Comparison of ENCODE assay signal across 17 cellular contexts in genomic region chr17:74402070-74402469, GRCh38. TPM values are rescaled to one million over a fixed set of nuclear protein-coding genes. Genes with fewer than 3 reads are reported as not detected.
A peak's percentile ranks its signal among the peaks of the same experiment; 100 is the strongest.
DNase-seq lines count a peak whose midpoint lies in the region; ATAC-seq and TF ChIP-seq lines count a peak whose summit lies in the region.
"Had no signal": no experiment of that assay in that cellular context is flagged by ENCODE, and none has a peak within 500 bp of the region (broad histone marks: within the 10 kb centered on the region; RNA-seq: fewer than 3 reads in every experiment).

No MANE protein-coding gene starts in this region.

- peaks cover 9% of the 10 kb centered on the region for H3K27me3 Mint-ChIP-seq in GM23338 (ENCODE audit: insufficient read depth, low read depth, poor library complexity)
- H3K27me3 Mint-ChIP-seq in stimulated activated naive B cell treated with anti-CD40 and anti-IgM and Interleukin-4, amounts not matched to agents 10 μg/mL and 1 μg/mL and 100 μg/mL, for 72 hours: peaks cover 22 to 25% of the 10 kb centered on the region in 2 donors
- H3K27me3 Mint-ChIP-seq in activated T-helper 1 cell treated with anti-CD3 and anti-CD28 coated beads, Interleukin-12 subunit alpha, Interleukin-12 subunit beta, Interleukin-2, Interleukin-4 antibody, amounts not matched to agents 30 ng/mL and 10 ng/mL and 1 ng/mL, durations not matched to agents 14 hours and 24 hours and 36 hours (ENCODE audit: insufficient read depth): peaks cover 8% of the 10 kb centered on the region

- H3K27ac ChIP-seq in GM23338 (ENCODE audit: low read depth): no peak overlapping the region

- ATAC-seq in GM23338: no peak
- no peak for ATAC-seq in stimulated activated naive B cell treated with anti-CD40 and anti-IgM and Interleukin-4, amounts not matched to agents 10 μg/mL and 1 μg/mL and 100 μg/mL, for 72 hours (replicated peaks)

- H3K4me2 ChIP-seq in GM23338: no peak overlapping the region

- TF ChIP-seq POLR2A in NB4 (IDR thresholded peaks at IDR 0.05; ENCODE audit: extremely low read depth, insufficient read length): no peak

- H3K79me2 ChIP-seq in GM23338 (replicated peaks; ENCODE audit: insufficient read depth): no peaks in the 10 kb centered on the region

- no peaks in the 10 kb centered on the region for H3K9me3 Mint-ChIP-seq in GM23338
- peaks cover 3 to 10% of the 10 kb centered on the region in 2 donors for H3K9me3 Mint-ChIP-seq in stimulated activated naive B cell treated with anti-CD40 and anti-IgM and Interleukin-4, amounts not matched to agents 10 μg/mL and 1 μg/mL and 100 μg/mL, for 72 hours
- H3K9me3 Mint-ChIP-seq in activated T-helper 1 cell treated with anti-CD3 and anti-CD28 coated beads, Interleukin-12 subunit alpha, Interleukin-12 subunit beta, Interleukin-2, Interleukin-4 antibody, amounts not matched to agents 30 ng/mL and 10 ng/mL and 1 ng/mL, durations not matched to agents 14 hours and 24 hours and 36 hours: no peaks in the 10 kb centered on the region
- H3K9me3 Mint-ChIP-seq: CD4-positive, alpha-beta memory T cell had no signal

- H3K27me3 ChIP-seq in GM23338 (ENCODE audit: insufficient read depth): no peaks in the 10 kb centered on the region

- H3K36me3 Mint-ChIP-seq in GM23338 (ENCODE audit: low read depth): no peaks in the 10 kb centered on the region
- H3K36me3 Mint-ChIP-seq in stimulated activated naive B cell treated with anti-CD40 and anti-IgM and Interleukin-4, amounts not matched to agents 10 μg/mL and 1 μg/mL and 100 μg/mL, for 72 hours: peaks cover 0 to 2% of the 10 kb centered on the region in 2 donors
- H3K36me3 Mint-ChIP-seq in activated T-helper 1 cell treated with anti-CD3 and anti-CD28 coated beads, Interleukin-12 subunit alpha, Interleukin-12 subunit beta, Interleukin-2, Interleukin-4 antibody, amounts not matched to agents 30 ng/mL and 10 ng/mL and 1 ng/mL, durations not matched to agents 14 hours and 24 hours and 36 hours (ENCODE audit: low read depth): no peaks in the 10 kb centered on the region
- H3K36me3 Mint-ChIP-seq: CD4-positive, alpha-beta memory T cell had no signal

- intact Hi-C loops in activated T-helper 1 cell treated with anti-CD3 and anti-CD28 coated beads, Interleukin-12 subunit alpha, Interleukin-12 subunit beta, Interleukin-2, Interleukin-4 antibody, amounts not matched to agents 30 ng/mL and 10 ng/mL and 1 ng/mL, durations not matched to agents 14 hours and 24 hours and 36 hours (cut with micrococcal nuclease): no loop called here

- H3K36me3 ChIP-seq in GM23338 (ENCODE audit: insufficient read depth): no peaks in the 10 kb centered on the region
- H3K36me3 ChIP-seq: HAP-1 had no signal

- H3K27ac Mint-ChIP-seq in GM23338: no peak overlapping the region
- peak overlapping the region; percentile 11 for H3K27ac Mint-ChIP-seq in stimulated activated naive B cell treated with anti-CD40 and anti-IgM and Interleukin-4, amounts not matched to agents 10 μg/mL and 1 μg/mL and 100 μg/mL, for 72 hours
- H3K27ac Mint-ChIP-seq in activated T-helper 1 cell treated with anti-CD3 and anti-CD28 coated beads, Interleukin-12 subunit alpha, Interleukin-12 subunit beta, Interleukin-2, Interleukin-4 antibody, amounts not matched to agents 30 ng/mL and 10 ng/mL and 1 ng/mL, durations not matched to agents 14 hours and 24 hours and 36 hours: no peak overlapping the region
- H3K27ac Mint-ChIP-seq: CD4-positive, alpha-beta memory T cell had no signal

- TF ChIP-seq CTCF in GM23338 (conservative IDR thresholded peaks at IDR 0.05; ENCODE audit: low read depth in 2 of 2): no peak
- no peak for TF ChIP-seq CTCF in NB4 (IDR thresholded peaks at IDR 0.05; ENCODE audit: low read depth, low read length)

- DNase-seq in D341Med (ENCODE audit: low spot score) (peak; percentile 39), GM23338 (ENCODE audit: low spot score) (no peak), NB4 (ENCODE audit: low read depth) (peak; percentile 74), HuH-7.5 (ENCODE audit: low spot score) (no peak)
- DNase-seq in stimulated activated naive B cell treated with anti-CD40 and anti-IgM and Interleukin-4, amounts not matched to agents 10 μg/mL and 1 μg/mL and 100 μg/mL, for 72 hours: no peak
- DNase-seq in activated T-helper 1 cell treated with anti-CD3 and anti-CD28 coated beads, Interleukin-12 subunit alpha, Interleukin-12 subunit beta, Interleukin-2, Interleukin-4 antibody, amounts not matched to agents 30 ng/mL and 10 ng/mL and 1 ng/mL, durations not matched to agents 14 hours and 24 hours and 36 hours (ENCODE audit: low spot score): no peak
- DNase-seq: C1 segment of cervical spinal cord; Calu3; CD4-positive, alpha-beta memory T cell; COR-L47; DMS153; DND-41 had no signal

- H2AFZ ChIP-seq in GM23338: 0 out of 2 replicates have a peak overlapping the region, but pooled peaks have one; percentile 10

- H3K4me3 Mint-ChIP-seq in GM23338: no peak overlapping the region
- H3K4me3 Mint-ChIP-seq in stimulated activated naive B cell treated with anti-CD40 and anti-IgM and Interleukin-4, amounts not matched to agents 10 μg/mL and 1 μg/mL and 100 μg/mL, for 72 hours: no peak overlapping the region
- H3K4me3 Mint-ChIP-seq in activated T-helper 1 cell treated with anti-CD3 and anti-CD28 coated beads, Interleukin-12 subunit alpha, Interleukin-12 subunit beta, Interleukin-2, Interleukin-4 antibody, amounts not matched to agents 30 ng/mL and 10 ng/mL and 1 ng/mL, durations not matched to agents 14 hours and 24 hours and 36 hours: no peak overlapping the region
- H3K4me3 Mint-ChIP-seq: CD4-positive, alpha-beta memory T cell had no signal

- no peaks in the 10 kb centered on the region for H4K20me1 ChIP-seq in GM23338 (replicated peaks; ENCODE audit: insufficient read depth)

- no peaks in the 10 kb centered on the region for H3K9me2 ChIP-seq in GM23338 (ENCODE audit: insufficient read depth)

- H3K4me3 ChIP-seq in GM23338 (no peak overlapping the region), NB4 (ENCODE audit: low read depth, low read length) (no peak overlapping the region)
- H3K4me3 ChIP-seq: HAP-1 had no signal

- H3F3A ChIP-seq in GM23338 (replicated peaks; ENCODE audit: low read depth): 0 out of 2 replicates have a peak, but pooled peaks cover 4% of the 10 kb centered on the region

- H3K4me1 ChIP-seq in GM23338 (ENCODE audit: insufficient read depth): peaks cover 14% of the 10 kb centered on the region
- H3K4me1 ChIP-seq: HAP-1 had no signal

- H3K4me1 Mint-ChIP-seq in GM23338: peaks cover 16% of the 10 kb centered on the region
- H3K4me1 Mint-ChIP-seq in stimulated activated naive B cell treated with anti-CD40 and anti-IgM and Interleukin-4, amounts not matched to agents 10 μg/mL and 1 μg/mL and 100 μg/mL, for 72 hours: peaks cover 0 to 3% of the 10 kb centered on the region in 2 donors
- peaks cover 5% of the 10 kb centered on the region for H3K4me1 Mint-ChIP-seq in activated T-helper 1 cell treated with anti-CD3 and anti-CD28 coated beads, Interleukin-12 subunit alpha, Interleukin-12 subunit beta, Interleukin-2, Interleukin-4 antibody, amounts not matched to agents 30 ng/mL and 10 ng/mL and 1 ng/mL, durations not matched to agents 14 hours and 24 hours and 36 hours (ENCODE audit: low read depth)
- H3K4me1 Mint-ChIP-seq: CD4-positive, alpha-beta memory T cell had no signal

TF ChIP-seq in GM23338, 12 proteins besides CTCF, POLR2A, EP300 and RAD21:
- no peak for TF ChIP-seq EZH2 (IDR thresholded peaks at IDR 0.05; ENCODE audit: low read depth, unreplicated experiment)

RNA-seq across cellular contexts. Expression of gene GPRC5C, which starts 29.8 kb away (rescaled TPM):
- 20.7 and 22.4 TPM in 2 replicates for total RNA-seq in GM23338 (2014; rRNA removed; shearing (Covaris generic))
- 8.9 and 9.0 TPM in 2 replicates for polyA plus RNA-seq in GM23338 (2016; fragmentation: Nextera tagmentation; extraction: Ambion mirVana)
- 0.86 TPM in 1 of 2 replicates, not detected in the other for total RNA-seq in activated T-helper 1 cell treated with anti-CD3 and anti-CD28 coated beads, Interleukin-12 subunit alpha, Interleukin-12 subunit beta, Interleukin-2, Interleukin-4 antibody, amounts not matched to agents 30 ng/mL and 10 ng/mL and 1 ng/mL, durations not matched to agents 14 hours and 24 hours and 36 hours
- total RNA-seq: A673; CD4-positive, alpha-beta memory T cell had no signal
- polyA plus RNA-seq: CD4-positive, alpha-beta memory T cell had no signal

RNA-seq across cellular contexts. Expression of gene GPR142, which starts 34.8 kb away (rescaled TPM):
- total RNA-seq in GM23338 (2014; rRNA removed; shearing (Covaris generic)): not detected in 2 replicates
- polyA plus RNA-seq in GM23338 (2016; fragmentation: Nextera tagmentation; extraction: Ambion mirVana): not detected in 2 replicates
- total RNA-seq in activated T-helper 1 cell treated with anti-CD3 and anti-CD28 coated beads, Interleukin-12 subunit alpha, Interleukin-12 subunit beta, Interleukin-2, Interleukin-4 antibody, amounts not matched to agents 30 ng/mL and 10 ng/mL and 1 ng/mL, durations not matched to agents 14 hours and 24 hours and 36 hours: not detected in 2 replicates
- total RNA-seq: A172; Calu3; CD4-positive, alpha-beta memory T cell; H1 had no signal
- polyA plus RNA-seq: BJ; CD4-positive, alpha-beta memory T cell had no signal

RNA-seq across cellular contexts. Expression of gene BTBD17, which starts 40.4 kb away (rescaled TPM):
- 4.9 and 5.0 TPM in 2 replicates for total RNA-seq in GM23338 (2014; rRNA removed; shearing (Covaris generic))
- polyA plus RNA-seq in GM23338 (2016; fragmentation: Nextera tagmentation; extraction: Ambion mirVana): 1.7 and 1.9 TPM in 2 replicates
- total RNA-seq in activated T-helper 1 cell treated with anti-CD3 and anti-CD28 coated beads, Interleukin-12 subunit alpha, Interleukin-12 subunit beta, Interleukin-2, Interleukin-4 antibody, amounts not matched to agents 30 ng/mL and 10 ng/mL and 1 ng/mL, durations not matched to agents 14 hours and 24 hours and 36 hours: not detected in 2 replicates
- total RNA-seq: A172; Calu3; CD4-positive, alpha-beta memory T cell had no signal
- polyA plus RNA-seq: BJ; CD4-positive, alpha-beta memory T cell had no signal

Comparison
In these comparisons a context has a peak if more than half of its experiments do, and no peak if none do; other contexts are left out.
1. DNase-seq: peak in D341Med (single experiment) and NB4 (single experiment); none in GM23338 (single experiment), stimulated activated naive B cell treated with anti-CD40 and anti-IgM and Interleukin-4, amounts not matched to agents 10 μg/mL and 1 μg/mL and 100 μg/mL, for 72 hours (single experiment), HuH-7.5 (single experiment) and activated T-helper 1 cell treated with anti-CD3 and anti-CD28 coated beads, Interleukin-12 subunit alpha, Interleukin-12 subunit beta, Interleukin-2, Interleukin-4 antibody, amounts not matched to agents 30 ng/mL and 10 ng/mL and 1 ng/mL, durations not matched to agents 14 hours and 24 hours and 36 hours (single experiment).
2. RNA of gene GPRC5C, which starts 29.8 kb away (total RNA-seq): 20.7 to 22.4 TPM in GM23338; 0.86 TPM in activated T-helper 1 cell treated with anti-CD3 and anti-CD28 coated beads, Interleukin-12 subunit alpha, Interleukin-12 subunit beta, Interleukin-2, Interleukin-4 antibody, amounts not matched to agents 30 ng/mL and 10 ng/mL and 1 ng/mL, durations not matched to agents 14 hours and 24 hours and 36 hours; every median in the first group is over 10 times any median in the second.